Comparison of ENCODE assay signal across 8 cellular contexts in genomic region chr13:52201439-52202193, GRCh38. TPM values are rescaled to one million over a fixed set of nuclear protein-coding genes. Genes with fewer than 3 reads are reported as not detected.
DNase-seq lines count a peak whose midpoint lies in the region; ATAC-seq, FAIRE-seq and TF ChIP-seq lines count a peak whose summit lies in the region.
"Not testable (repeated sequence)": the region's sequence is repeated elsewhere in the genome, so short reads cannot be mapped to it uniquely, and the experiment has no call there.

No MANE protein-coding gene starts in this region.

- not testable (repeated sequence) for H3K27me3 Mint-ChIP-seq in activated naive CD4-positive, alpha-beta T cell treated with anti-CD3 and anti-CD28 coated beads for 36 hours (ENCODE audit: low read depth)

- not testable (repeated sequence) for H3K79me2 ChIP-seq in MM.1S (ENCODE audit: low read length)

- TF ChIP-seq CTCF in MM.1S (IDR thresholded peaks at IDR 0.05; ENCODE audit: low read length) = not testable (repeated sequence)
- peak; percentile 49 for TF ChIP-seq CTCF in Panc1 (IDR thresholded peaks at IDR 0.05)
- TF ChIP-seq CTCF in epithelial cell of esophagus (IDR thresholded peaks at IDR 0.05; ENCODE audit: insufficient read depth, low read depth, low read length, missing control alignments) = peak; percentile 38

- not testable (repeated sequence) for H2AFZ ChIP-seq in MM.1S (ENCODE audit: low read length)

- DNase-seq in COR-L47 (lab: John Stamatoyannopoulos, UW) = peak; percentile 17
- DNase-seq in MM.1S = peak; percentile 31
- not testable (repeated sequence) for DNase-seq in Panc1 (ENCODE audit: low read depth, low spot score)
- peak; percentile 21 for DNase-seq in activated naive CD4-positive, alpha-beta T cell treated with anti-CD3 and anti-CD28 coated beads for 36 hours
- DNase-seq in epithelial cell of esophagus (ENCODE audit: low read depth) = peak; percentile 54
- DNase-seq in kidney tubule cell (ENCODE audit: low spot score) = peak; percentile 52
- DNase-seq in small intestine = peak; percentile 51

- not testable (repeated sequence) for H3K4me3 Mint-ChIP-seq in activated naive CD4-positive, alpha-beta T cell treated with anti-CD3 and anti-CD28 coated beads for 36 hours

- not testable (repeated sequence) for H3K27ac ChIP-seq in MM.1S (ENCODE audit: low read length); Panc1 (ENCODE audit: low read length); small intestine (ENCODE audit: low read depth in 1 of 2, low read length in 1 of 2)

- POLR2A ChIA-PET in Panc1 (lab: Charles Lee) = not testable (repeated sequence)

- not testable (repeated sequence) for H3K4me1 Mint-ChIP-seq in activated naive CD4-positive, alpha-beta T cell treated with anti-CD3 and anti-CD28 coated beads for 36 hours (ENCODE audit: low read depth)

- H3K36me3 Mint-ChIP-seq in activated naive CD4-positive, alpha-beta T cell treated with anti-CD3 and anti-CD28 coated beads for 36 hours (ENCODE audit: low read depth) = not testable (repeated sequence)

- H3K4me1 ChIP-seq in MM.1S (ENCODE audit: low read length); Panc1 (ENCODE audit: control insufficient read depth, insufficient read depth, low read length); small intestine (ENCODE audit: control insufficient read depth in 2 of 2, insufficient read depth in 1 of 2, low read depth in 1 of 2, low read length in 1 of 2): not testable (repeated sequence)

- in situ Hi-C loops in Panc1 (cut with HindIII; ENCODE audit: low pct_unique_long_range_greater_than_20kb, low sequenced_read_pairs) = not testable (repeated sequence)

- FAIRE-seq in small intestine (lab: Jason Lieb, UNC) = not testable (repeated sequence)

- H3K27me3 ChIP-seq in MM.1S (replicated peaks; ENCODE audit: insufficient read depth, low read length); Panc1 (ENCODE audit: control insufficient read depth, insufficient read depth, low read length); small intestine (ENCODE audit: control insufficient read depth in 2 of 2, insufficient read depth in 2 of 2, low read length in 2 of 2): not testable (repeated sequence)

- not testable (repeated sequence) for H3K9me3 ChIP-seq in MM.1S (replicated peaks; ENCODE audit: insufficient read depth, low read length); Panc1 (ENCODE audit: control insufficient read depth, insufficient read depth, low read depth, low read length); small intestine (ENCODE audit: control insufficient read depth, low read depth)

- not testable (repeated sequence) for H3K36me3 ChIP-seq in MM.1S (replicated peaks; ENCODE audit: insufficient read depth, low read length); Panc1 (ENCODE audit: control insufficient read depth, insufficient read depth, low read length); small intestine (ENCODE audit: control insufficient read depth in 2 of 2, insufficient read depth in 2 of 2, low read length in 2 of 2)

- H3K4me3 ChIP-seq in MM.1S (ENCODE audit: low read length); Panc1 (ENCODE audit: low read depth in 2 of 2, low read length in 2 of 2); epithelial cell of esophagus (ENCODE audit: low read length); small intestine (ENCODE audit: low read depth in 1 of 2, low read length in 2 of 2): not testable (repeated sequence)

- not testable (repeated sequence) for BruUV-seq in Panc1 (replicated peaks; lab: Mats Ljungman, UMichigan)

- H3F3A ChIP-seq in MM.1S (ENCODE audit: insufficient read depth, low read length) = not testable (repeated sequence)

- H4K20me1 ChIP-seq in MM.1S (ENCODE audit: insufficient read depth, low read length) = not testable (repeated sequence)

- H3K9me3 Mint-ChIP-seq in activated naive CD4-positive, alpha-beta T cell treated with anti-CD3 and anti-CD28 coated beads for 36 hours = not testable (repeated sequence)

- 34 to 47% (median 34%) methylated on average over 12 of the region's 12 CpGs for WGBS in small intestine, 3 donors

- CTCF ChIA-PET in Panc1 (lab: Charles Lee) = not testable (repeated sequence)
- CTCF ChIA-PET in activated naive CD4-positive, alpha-beta T cell treated with anti-CD3 and anti-CD28 coated beads for 36 hours (lab: Charles Lee) = interaction anchor here (0.8 to 2.2 kb wide), 3 partner anchors 13 to 193 kb away, joined by 3 to 5 read pairs (median 3); no protein-coding TSS in a partner anchor

- intact Hi-C loops in Panc1 (cut with micrococcal nuclease; ENCODE audit: unreplicated experiment) = loop anchor here (10.0 kb wide), 1 partner anchor 377 kb away; no protein-coding TSS in a partner anchor
- intact Hi-C loops in activated naive CD4-positive, alpha-beta T cell treated with anti-CD3 and anti-CD28 coated beads for 36 hours (cut with micrococcal nuclease) = loop anchor here (1.0 kb wide), 1 partner anchor 305 kb away; no protein-coding TSS in a partner anchor

- not testable (repeated sequence) for H3K9me2 ChIP-seq in MM.1S (replicated peaks; ENCODE audit: insufficient read depth, low read length)

- ATAC-seq in GM19351 (IDR thresholded peaks at IDR 0.05; ENCODE audit: unreplicated experiment) (peak; percentile 62), Panc1 (peak; percentile 85)

- not testable (repeated sequence) for H3K4me2 ChIP-seq in MM.1S (ENCODE audit: low read depth, low read length)

- not testable (repeated sequence) for H3K27ac Mint-ChIP-seq in activated naive CD4-positive, alpha-beta T cell treated with anti-CD3 and anti-CD28 coated beads for 36 hours

- not testable (repeated sequence) for H3K9ac ChIP-seq in MM.1S (ENCODE audit: low read length)

RNA-seq across cellular contexts. Expression of gene NEK3, which starts 42.2 kb away (rescaled TPM):
- total RNA-seq in Panc1 (2021; ENCODE audit: unreplicated experiment) = 12.0 TPM
- 10.0 TPM for polyA plus RNA-seq in Panc1 (2012; ENCODE audit: insufficient read length)
- total RNA-seq in activated naive CD4-positive, alpha-beta T cell treated with anti-CD3 and anti-CD28 coated beads for 36 hours = 1 to 10 TPM; 4.0 to 4.3 TPM
- 10 to 100 TPM; 20.6 to 44.3 (median 40.0) TPM for polyA plus RNA-seq in small intestine
